Comparison of ENCODE assay signal across 1 cellular context in genomic region chr11:62575156-62575555, GRCh38.
TF ChIP-seq lines count a peak whose summit lies in the region.

No MANE protein-coding gene starts in this region.

TF ChIP-seq in HCT116, 20 proteins besides CTCF, POLR2A, EP300 and RAD21 (continued from another document):
- TF ChIP-seq, protein P1, sequence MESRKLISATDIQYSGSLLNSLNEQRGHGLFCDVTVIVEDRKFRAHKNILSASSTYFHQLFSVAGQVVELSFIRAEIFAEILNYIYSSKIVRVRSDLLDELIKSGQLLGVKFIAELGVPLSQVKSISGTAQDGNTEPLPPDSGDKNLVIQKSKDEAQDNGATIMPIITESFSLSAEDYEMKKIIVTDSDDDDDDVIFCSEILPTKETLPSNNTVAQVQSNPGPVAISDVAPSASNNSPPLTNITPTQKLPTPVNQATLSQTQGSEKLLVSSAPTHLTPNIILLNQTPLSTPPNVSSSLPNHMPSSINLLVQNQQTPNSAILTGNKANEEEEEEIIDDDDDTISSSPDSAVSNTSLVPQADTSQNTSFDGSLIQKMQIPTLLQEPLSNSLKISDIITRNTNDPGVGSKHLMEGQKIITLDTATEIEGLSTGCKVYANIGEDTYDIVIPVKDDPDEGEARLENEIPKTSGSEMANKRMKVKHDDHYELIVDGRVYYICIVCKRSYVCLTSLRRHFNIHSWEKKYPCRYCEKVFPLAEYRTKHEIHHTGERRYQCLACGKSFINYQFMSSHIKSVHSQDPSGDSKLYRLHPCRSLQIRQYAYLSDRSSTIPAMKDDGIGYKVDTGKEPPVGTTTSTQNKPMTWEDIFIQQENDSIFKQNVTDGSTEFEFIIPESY (IDR thresholded peaks at IDR 0.05; ENCODE audit: extremely low read depth, insufficient replicate concordance, low read length), result no peak
- no peak for TF ChIP-seq REST (IDR thresholded peaks at IDR 0.05; ENCODE audit: low read depth)
- no peak for TF ChIP-seq JUND (IDR thresholded peaks at IDR 0.05)
- no peak for TF ChIP-seq EZH2phosphoT487 (IDR thresholded peaks at IDR 0.05; ENCODE audit: borderline replicate concordance)
- no peak for TF ChIP-seq ELF1 (IDR thresholded peaks at IDR 0.05; ENCODE audit: borderline replicate concordance, low read depth)
- no peak for TF ChIP-seq EZH2 (IDR thresholded peaks at IDR 0.05)
- TF ChIP-seq SP1 (IDR thresholded peaks at IDR 0.05; ENCODE audit: low read depth), result no peak
- no peak for TF ChIP-seq EGR1 (IDR thresholded peaks at IDR 0.05; ENCODE audit: low read depth)
- no peak for TF ChIP-seq FOSL1 (IDR thresholded peaks at IDR 0.05; ENCODE audit: low read depth)
- no peak for TF ChIP-seq ATF3 (IDR thresholded peaks at IDR 0.05)
- no peak for TF ChIP-seq CEBPB (IDR thresholded peaks at IDR 0.05; ENCODE audit: low read depth)
- TF ChIP-seq YY1 (IDR thresholded peaks at IDR 0.05; ENCODE audit: extremely low read depth, insufficient replicate concordance, low read depth, low read length), result no peak
- TF ChIP-seq POLR2AphosphoS5 (IDR thresholded peaks at IDR 0.05; ENCODE audit: low read depth, low read length), result no peak
